15 cellular contexts compared by ENCODE assay signal in genomic region chr10:6722616-6723004, GRCh38.
A peak's percentile ranks its signal among the peaks of the same experiment; 100 is the strongest.
DNase-seq lines count a peak whose midpoint lies in the region; ATAC-seq, FAIRE-seq and TF ChIP-seq lines count a peak whose summit lies in the region.
"Had no signal": no experiment of that assay in that cellular context is flagged by ENCODE, and none has a peak within 500 bp of the region (broad histone marks: within the 10 kb centered on the region; RNA-seq: fewer than 3 reads in every experiment).

No MANE protein-coding gene starts in this region.

- no peaks in the 10 kb centered on the region for H4K20me1 ChIP-seq in GM23248 (ENCODE audit: insufficient read depth)
- no peaks in the 10 kb centered on the region for H4K20me1 ChIP-seq in astrocyte (ENCODE audit: insufficient read depth, low read length)
- H4K20me1 ChIP-seq in hepatocyte (ENCODE audit: insufficient read depth, poor library complexity, severe bottlenecking) = no peaks in the 10 kb centered on the region

- in situ Hi-C loops in GM23248 (cut with MboI) = no loop called here

- no peak for TF ChIP-seq EP300 in A549 (IDR thresholded peaks at IDR 0.05)

- ATAC-seq in A549 (peak in 1 of 2 experiments; percentile 25; a peak in 3 of 6 replicates), HG02870 (IDR thresholded peaks at IDR 0.05; ENCODE audit: unreplicated experiment) (no peak), GM18867 (IDR thresholded peaks at IDR 0.05; ENCODE audit: unreplicated experiment) (no peak)

- peaks cover 23% of the 10 kb centered on the region for H3K4me1 Mint-ChIP-seq in astrocyte (ENCODE audit: low read depth, unreplicated experiment)
- H3K4me1 Mint-ChIP-seq: activated naive CD4-positive, alpha-beta T cell treated with anti-CD3 and anti-CD28 coated beads, Interleukin-2, amount 50 U/mL, for 24 hours; memory B cell had no signal

- H3K27me3 Mint-ChIP-seq in astrocyte (ENCODE audit: low read depth, unreplicated experiment) = peaks cover 8% of the 10 kb centered on the region

- CTCF ChIA-PET in A549 (lab: Yijun Ruan, JAX) = interaction anchor here (1.2 to 2.0 kb wide), 4 partner anchors 12 to 60 kb away, joined by 3 to 9 read pairs (median 4); no protein-coding TSS in a partner anchor

- H3K4me1 ChIP-seq in A549 (peaks cover 32% of the 10 kb centered on the region), GM23248 (ENCODE audit: insufficient read depth) (peaks cover 21% of the 10 kb centered on the region), astrocyte (ENCODE audit: insufficient read depth, low read length) (peaks cover 22% of the 10 kb centered on the region), hepatocyte (ENCODE audit: insufficient read depth) (peaks cover 7% of the 10 kb centered on the region)

- H3K36me3 ChIP-seq in GM23248 (ENCODE audit: low read depth) (no peaks in the 10 kb centered on the region), astrocyte (ENCODE audit: insufficient read depth, low read length) (no peaks in the 10 kb centered on the region), hepatocyte (replicated peaks; ENCODE audit: insufficient read depth, low read depth) (no peaks in the 10 kb centered on the region)

- H3K9ac ChIP-seq in GM23248 (peak overlapping the region; percentile 76), astrocyte (ENCODE audit: low read length) (peak overlapping the region; percentile 54)

- peak overlapping the region; percentile 93 for H3K27ac Mint-ChIP-seq in astrocyte (ENCODE audit: unreplicated experiment)
- H3K27ac Mint-ChIP-seq: activated naive CD4-positive, alpha-beta T cell treated with anti-CD3 and anti-CD28 coated beads, Interleukin-2, amount 50 U/mL, for 24 hours; CD4-positive, CD25-positive, alpha-beta regulatory T cell; memory B cell had no signal

- H3K4me2 ChIP-seq in A549 (peak overlapping the region; percentile 87), GM23248 (ENCODE audit: unreplicated experiment) (peak overlapping the region; percentile 84), astrocyte (ENCODE audit: low read length) (peak overlapping the region; percentile 81), hepatocyte (no peak overlapping the region)

- H2AFZ ChIP-seq in GM23248 (0 out of 2 replicates have a peak overlapping the region, but pooled peaks have one; percentile 8), astrocyte (ENCODE audit: low read depth, low read length) (no peak overlapping the region), hepatocyte (no peak overlapping the region)

- no peak overlapping the region for H3K4me3 ChIP-seq in A549
- H3K4me3 ChIP-seq in GM23248 = peak overlapping the region; percentile 59
- H3K4me3 ChIP-seq in astrocyte (ENCODE audit: insufficient read depth, low read depth, low read length) = peak overlapping the region; percentile 41
- no peak overlapping the region for H3K4me3 ChIP-seq in hepatocyte

- H3K27ac ChIP-seq in A549 (peak overlapping the region; percentile 74 to 82), GM23248 (peak overlapping the region; percentile 93), astrocyte (ENCODE audit: low read depth, low read length) (peak overlapping the region; percentile 93), hepatocyte (peak overlapping the region; percentile 44)

- TF ChIP-seq POLR2A in A549 (IDR thresholded peaks at IDR 0.05; ENCODE audit: low read length) = no peak

- 30% methylated on average over 1 of the region's 1 CpG for WGBS in A549 (ENCODE audit: missing lambda C conversion rate)
- WGBS in GM23248 (ENCODE audit: low coverage in 1 of 2, low lambda C conversion rate in 2 of 2, missing lambda C conversion rate in 2 of 2), 2 experiments = 43 to 71% methylated on average over 1 of the region's 1 CpG
- 92% methylated on average over 1 of the region's 1 CpG for WGBS in hepatocyte (ENCODE audit: low lambda C conversion rate, missing lambda C conversion rate)

- POLR2A ChIA-PET in A549 (lab: Yijun Ruan, JAX) = interaction anchor here (2.2 kb wide), 1 partner anchor 15 kb away, joined by 20 read pairs; no protein-coding TSS in a partner anchor

- H3K9me3 Mint-ChIP-seq in astrocyte (ENCODE audit: unreplicated experiment) = peaks cover 4% of the 10 kb centered on the region
- H3K9me3 Mint-ChIP-seq: activated naive CD4-positive, alpha-beta T cell treated with anti-CD3 and anti-CD28 coated beads, Interleukin-2, amount 50 U/mL, for 24 hours; memory B cell had no signal

- H3F3A ChIP-seq in GM23248 (ENCODE audit: insufficient read depth) = peaks cover 15% of the 10 kb centered on the region

- no peak for TF ChIP-seq CTCF in A549 (IDR thresholded peaks at IDR 0.05)
- no peak for TF ChIP-seq CTCF in astrocyte (IDR thresholded peaks at IDR 0.05; ENCODE audit: insufficient read depth, low read depth, low read length)
- TF ChIP-seq CTCF in hepatocyte (IDR thresholded peaks at IDR 0.05; ENCODE audit: poor library complexity) = no peak

- no peaks in the 10 kb centered on the region for H3K9me3 ChIP-seq in A549
- H3K9me3 ChIP-seq in GM23248 (ENCODE audit: low read depth) = no peaks in the 10 kb centered on the region
- H3K9me3 ChIP-seq in astrocyte (ENCODE audit: insufficient read depth, low read depth, low read length) = no peaks in the 10 kb centered on the region
- H3K9me3 ChIP-seq in hepatocyte (ENCODE audit: low read depth) = no peaks in the 10 kb centered on the region

- peak in 1 of 2 experiments; percentile 46 for DNase-seq in A549 (ENCODE audit: low read depth in 1 of 2, low spot score in 1 of 2)
- peak; percentile 68 for DNase-seq in GM23248
- peak; percentile 47 for DNase-seq in astrocyte (ENCODE audit: low read depth)
- DNase-seq in hepatocyte (ENCODE audit: low spot score) = no peak
- no peak for DNase-seq in HUDEP-2 (lab: John Stamatoyannopoulos, UW; ENCODE audit: unreplicated experiment in 76 of 76)
- no peak for DNase-seq in NCI-H82 (lab: John Stamatoyannopoulos, UW)
- DNase-seq: activated CD4-positive, alpha-beta T cell treated with anti-CD3 and anti-CD28 coated beads for 1 hour; CD4-positive, CD25-positive, alpha-beta regulatory T cell; NCI-H1105; NCI-H510A treated with DMSO at 0.1 percent for 48 hours had no signal

- no peak for TF ChIP-seq RAD21 in A549 (conservative IDR thresholded peaks at IDR 0.05 in 1 of 2, IDR thresholded peaks at IDR 0.05 in 1 of 2)

- H3K79me2 ChIP-seq in GM23248 (ENCODE audit: insufficient read depth) (no peaks in the 10 kb centered on the region), astrocyte (ENCODE audit: insufficient read depth, low read length) (no peaks in the 10 kb centered on the region), hepatocyte (no peaks in the 10 kb centered on the region)

- H3K36me3 Mint-ChIP-seq in astrocyte (ENCODE audit: low read depth, unreplicated experiment) = no peaks in the 10 kb centered on the region
- H3K36me3 Mint-ChIP-seq: activated naive CD4-positive, alpha-beta T cell treated with anti-CD3 and anti-CD28 coated beads, Interleukin-2, amount 50 U/mL, for 24 hours; CD4-positive, CD25-positive, alpha-beta regulatory T cell; memory B cell had no signal

- H3K27me3 ChIP-seq in GM23248 (replicated peaks; ENCODE audit: insufficient read depth) (no peaks in the 10 kb centered on the region), astrocyte (ENCODE audit: insufficient read depth, low read length) (no peaks in the 10 kb centered on the region), hepatocyte (no peaks in the 10 kb centered on the region)

- H3K4me3 Mint-ChIP-seq in astrocyte (ENCODE audit: unreplicated experiment) = peak overlapping the region; percentile 3
- H3K4me3 Mint-ChIP-seq: activated naive CD4-positive, alpha-beta T cell treated with anti-CD3 and anti-CD28 coated beads, Interleukin-2, amount 50 U/mL, for 24 hours; CD4-positive, CD25-positive, alpha-beta regulatory T cell; memory B cell had no signal

- FAIRE-seq in A549 (lab: Jason Lieb, UNC) = no peak
- FAIRE-seq in astrocyte (lab: Jason Lieb, UNC) = no peak
- FAIRE-seq: urothelium cell line had no signal

- H3K9me2 ChIP-seq in GM23248 (ENCODE audit: insufficient read depth) (no peaks in the 10 kb centered on the region), hepatocyte (replicated peaks; ENCODE audit: insufficient read depth) (no peaks in the 10 kb centered on the region)

TF ChIP-seq in A549, 52 proteins besides CTCF, POLR2A, EP300 and RAD21 (continues in another document):
- TF ChIP-seq REST (IDR thresholded peaks at IDR 0.05) = no peak
- TF ChIP-seq RARB (CRISPR knock-in tag; IDR thresholded peaks at IDR 0.05) = no peak
- no peak for TF ChIP-seq GATA3 (IDR thresholded peaks at IDR 0.05; ENCODE audit: borderline replicate concordance)
- TF ChIP-seq NR3C1 (IDR thresholded peaks at IDR 0.05) = no peak
- TF ChIP-seq PBX3 (IDR thresholded peaks at IDR 0.05) = no peak
- TF ChIP-seq ESRRA (IDR thresholded peaks at IDR 0.05; ENCODE audit: borderline replicate concordance, low read length) = no peak
- no peak for TF ChIP-seq TFCP2L1 (CRISPR knock-in tag; IDR thresholded peaks at IDR 0.05)

Comparison
In these comparisons a context has a peak if more than half of its experiments do, and no peak if none do; other contexts are left out.
1. DNase-seq: peak in GM23248 (single experiment) and astrocyte (single experiment); none in hepatocyte (single experiment), HUDEP-2 (0 of 76) and NCI-H82 (single experiment).
2. H3K4me3 ChIP-seq: peak in GM23248 (single experiment) and astrocyte (single experiment); none in A549 (single experiment) and hepatocyte (single experiment).
3. Peak in every context shown above with its lines, with median percentiles within 50 percentile points of each other: H3K27ac ChIP-seq.